Comparison of ENCODE assay signal across 18 cellular contexts in genomic region chr11:64287676-64288352, GRCh38. TPM values are rescaled to one million over a fixed set of nuclear protein-coding genes. Genes with fewer than 3 reads are reported as not detected.
"Had no signal": no experiment of that assay in that cellular context is flagged by ENCODE, and none has a peak within 500 bp of the region (broad histone marks: within the 10 kb centered on the region; RNA-seq: fewer than 3 reads in every experiment).

No MANE protein-coding gene starts in this region.

- H3K27ac ChIP-seq: body of pancreas, ovary, upper lobe of right lung had no signal

- ATAC-seq: activated CD8-positive, alpha-beta T cell treated with anti-CD3 and anti-CD28 coated beads for 36 hours; activated naive CD4-positive, alpha-beta T cell treated with anti-CD3 and anti-CD28 coated beads, Interleukin-2, amount 50 U/mL, for 72 hours; body of pancreas; esophagus mucosa; left cardiac atrium; naive thymus-derived CD4-positive, alpha-beta T cell; upper lobe of right lung had no signal

- H3K9me3 Mint-ChIP-seq: activated CD8-positive, alpha-beta T cell treated with anti-CD3 and anti-CD28 coated beads for 36 hours; activated naive CD4-positive, alpha-beta T cell treated with anti-CD3 and anti-CD28 coated beads, Interleukin-2, amount 50 U/mL, for 72 hours; immature natural killer cell; stimulated activated naive CD8-positive, alpha-beta T cell treated with anti-CD3 and anti-CD28 coated beads, Interleukin-15, Interleukin-2, amounts not matched to agents 100 ng/mL and 50 ng/mL, for 24 hours; T-helper 1 cell treated with Interleukin-12 subunit alpha and Interleukin-12 subunit beta and Interleukin-4 antibody, amounts not matched to agents 30 μg/mL and 1 μg/mL, for 36 hours had no signal

- H3K4me3 Mint-ChIP-seq: T-helper 1 cell treated with Interleukin-12 subunit alpha and Interleukin-12 subunit beta and Interleukin-4 antibody, amounts not matched to agents 30 μg/mL and 1 μg/mL, for 36 hours had no signal

- H3K27ac Mint-ChIP-seq: activated CD8-positive, alpha-beta T cell treated with anti-CD3 and anti-CD28 coated beads for 36 hours; stimulated activated naive CD8-positive, alpha-beta T cell treated with anti-CD3 and anti-CD28 coated beads, Interleukin-15, Interleukin-2, amounts not matched to agents 100 ng/mL and 50 ng/mL, for 24 hours; T-helper 1 cell treated with Interleukin-12 subunit alpha and Interleukin-12 subunit beta and Interleukin-4 antibody, amounts not matched to agents 30 μg/mL and 1 μg/mL, for 36 hours had no signal

- DNase-seq: activated CD4-positive, alpha-beta T cell treated with anti-CD3 and anti-CD28 coated beads for 1 hour; activated CD8-positive, alpha-beta memory T cell treated with anti-CD3 and anti-CD28 coated beads, Interleukin-2, amount 50 U/mL, for 4 hours; activated CD8-positive, alpha-beta T cell treated with anti-CD3 and anti-CD28 coated beads for 36 hours; amniotic stem cell; body of pancreas; glutamatergic neuron; immature natural killer cell; left cardiac atrium; naive thymus-derived CD4-positive, alpha-beta T cell; stimulated activated CD4-positive, alpha-beta T cell treated with anti-CD3 and anti-CD28 coated beads, Interleukin-4, amount 100 ng/mL, for 1 hour; stimulated activated CD8-positive, alpha-beta memory T cell treated with anti-CD3 and anti-CD28 coated beads, Interleukin-4, amount 100 ng/mL, for 48 hours; upper lobe of right lung had no signal

RNA-seq across cellular contexts. Expression of gene KCNK4, which starts 3.3 kb away (rescaled TPM):
- total RNA-seq: body of pancreas, esophagus mucosa, lung, ovary, upper lobe of right lung had no signal

RNA-seq across cellular contexts. Expression of gene CATSPERZ, which starts 12.3 kb away (rescaled TPM):
- total RNA-seq: ovary, upper lobe of right lung had no signal
